ENCODE assay signal across 10 cellular contexts in genomic region chr4:121822047-121822446, GRCh38. TPM values are rescaled to one million over a fixed set of nuclear protein-coding genes. Genes with fewer than 3 reads are reported as not detected.
A peak's percentile ranks its signal among the peaks of the same experiment; 100 is the strongest.
DNase-seq lines count a peak whose midpoint lies in the region; FAIRE-seq and TF ChIP-seq lines count a peak whose summit lies in the region.
"Had no signal": no experiment of that assay in that cellular context is flagged by ENCODE, and none has a peak within 500 bp of the region (broad histone marks: within the 10 kb centered on the region; RNA-seq: fewer than 3 reads in every experiment).

No MANE protein-coding gene starts in this region.

- H3K4me3 Mint-ChIP-seq in activated CD4-positive, alpha-beta T cell treated with anti-CD3 and anti-CD28 coated beads, Interleukin-2, amount 10 ng/mL, durations not matched to agents 24 days and 14 days, result peak overlapping the region; percentile 98
- H3K4me3 Mint-ChIP-seq in osteocyte (ENCODE audit: unreplicated experiment), result peak overlapping the region; percentile 90

- intact Hi-C loops in activated CD4-positive, alpha-beta T cell treated with anti-CD3 and anti-CD28 coated beads, Interleukin-2, amount 10 ng/mL, durations not matched to agents 24 days and 14 days (cut with micrococcal nuclease), result loop anchor here (2.0 to 5.0 kb wide), 3 partner anchors 125 to 755 kb away; partner anchors contain the start of genes ANXA5 and IL2

- TF ChIP-seq CTCF in OCI-LY3 (IDR thresholded peaks at IDR 0.05; ENCODE audit: low read depth, low read length) (no peak), choroid plexus epithelial cell (conservative IDR thresholded peaks at IDR 0.05; ENCODE audit: low read depth, low read length) (no peak), osteocyte (IDR thresholded peaks at IDR 0.05) (no peak), suprapubic skin (IDR thresholded peaks at IDR 0.05) (no peak)

- H3K27me3 Mint-ChIP-seq in activated CD4-positive, alpha-beta T cell treated with anti-CD3 and anti-CD28 coated beads, Interleukin-2, amount 10 ng/mL, durations not matched to agents 24 days and 14 days, result no peaks in the 10 kb centered on the region
- no peaks in the 10 kb centered on the region for H3K27me3 Mint-ChIP-seq in osteocyte (ENCODE audit: unreplicated experiment)

- no peak overlapping the region for H2AFZ ChIP-seq in OCI-LY3 (ENCODE audit: low read depth, low read length)

- no peaks in the 10 kb centered on the region for H4K20me1 ChIP-seq in OCI-LY3 (ENCODE audit: insufficient read depth, low read length)

- peak overlapping the region; percentile 70 for H3K4me2 ChIP-seq in OCI-LY3 (ENCODE audit: low read length)

- H3K27ac ChIP-seq in OCI-LY3 (ENCODE audit: low read length), result no peak overlapping the region
- no peak overlapping the region for H3K27ac ChIP-seq in suprapubic skin
- H3K27ac ChIP-seq: epithelial cell of prostate had no signal

- H3K4me3 ChIP-seq in OCI-LY3 (ENCODE audit: low read length) (peak overlapping the region; percentile 89), choroid plexus epithelial cell (ENCODE audit: low read depth, low read length) (peak overlapping the region; percentile 79), suprapubic skin (no peak overlapping the region)

- H3K36me3 Mint-ChIP-seq in activated CD4-positive, alpha-beta T cell treated with anti-CD3 and anti-CD28 coated beads, Interleukin-2, amount 10 ng/mL, durations not matched to agents 24 days and 14 days (ENCODE audit: low read depth), result peaks cover 45% of the 10 kb centered on the region
- peaks cover 11% of the 10 kb centered on the region for H3K36me3 Mint-ChIP-seq in osteocyte (ENCODE audit: unreplicated experiment)

- H3K4me1 ChIP-seq in OCI-LY3 (ENCODE audit: low read length), result peaks cover 11% of the 10 kb centered on the region
- H3K4me1 ChIP-seq in suprapubic skin, result peaks cover 15% of the 10 kb centered on the region

- no peak for FAIRE-seq in GM12892 (lab: Jason Lieb, UNC)

- H3K9ac ChIP-seq in OCI-LY3 (ENCODE audit: low read length), result peak overlapping the region; percentile 89

- WGBS in suprapubic skin, result 89% methylated on average over 1 of the region's 1 CpG

- H3K27me3 ChIP-seq in OCI-LY3 (ENCODE audit: low read depth, low read length) (no peaks in the 10 kb centered on the region), suprapubic skin (no peaks in the 10 kb centered on the region)

- H3K79me2 ChIP-seq in OCI-LY3 (ENCODE audit: low read length), result peaks cover 57% of the 10 kb centered on the region

- DNase-seq in activated CD4-positive, alpha-beta T cell treated with anti-CD3 and anti-CD28 coated beads, Interleukin-2, amount 10 ng/mL, durations not matched to agents 24 days and 14 days, result no peak
- no peak for DNase-seq in activated CD4-positive, alpha-beta T cell treated with anti-CD3 and anti-CD28 coated beads, Interleukin-2, amount 50 U/mL, for 1 hour
- DNase-seq in choroid plexus epithelial cell (ENCODE audit: low read depth) (no peak), osteocyte (ENCODE audit: extremely low spot score, unreplicated experiment) (no peak), GM12892 (ENCODE audit: insufficient read length) (no peak), suprapubic skin (ENCODE audit: low spot score in 2 of 2) (no peak), DMS 273 (lab: John Stamatoyannopoulos, UW; ENCODE audit: unreplicated experiment) (no peak)
- DNase-seq: NCI-H1092 treated with DMSO at 0.1 percent for 48 hours had no signal

- TF ChIP-seq POLR2A in GM12892 (IDR thresholded peaks at IDR 0.05; ENCODE audit: low read depth, low read length), result no peak
- TF ChIP-seq POLR2A in suprapubic skin (IDR thresholded peaks at IDR 0.05), result no peak

- H3K4me1 Mint-ChIP-seq in activated CD4-positive, alpha-beta T cell treated with anti-CD3 and anti-CD28 coated beads, Interleukin-2, amount 10 ng/mL, durations not matched to agents 24 days and 14 days, result peaks cover 42% of the 10 kb centered on the region
- peaks cover 40% of the 10 kb centered on the region for H3K4me1 Mint-ChIP-seq in osteocyte (ENCODE audit: unreplicated experiment)

- no peaks in the 10 kb centered on the region for H3K9me3 Mint-ChIP-seq in activated CD4-positive, alpha-beta T cell treated with anti-CD3 and anti-CD28 coated beads, Interleukin-2, amount 10 ng/mL, durations not matched to agents 24 days and 14 days
- no peaks in the 10 kb centered on the region for H3K9me3 Mint-ChIP-seq in osteocyte (ENCODE audit: unreplicated experiment)

- peaks cover 50% of the 10 kb centered on the region for H3K36me3 ChIP-seq in OCI-LY3 (replicated peaks; ENCODE audit: low read depth, low read length)
- peaks cover 16% of the 10 kb centered on the region for H3K36me3 ChIP-seq in suprapubic skin

- no peak overlapping the region for H3K27ac Mint-ChIP-seq in activated CD4-positive, alpha-beta T cell treated with anti-CD3 and anti-CD28 coated beads, Interleukin-2, amount 10 ng/mL, durations not matched to agents 24 days and 14 days
- H3K27ac Mint-ChIP-seq in osteocyte (ENCODE audit: unreplicated experiment), result peak overlapping the region; percentile 89

- no peak for TF ChIP-seq EP300 in suprapubic skin (IDR thresholded peaks at IDR 0.05)

- no peaks in the 10 kb centered on the region for H3K9me3 ChIP-seq in OCI-LY3 (ENCODE audit: insufficient read depth, low read length)
- H3K9me3 ChIP-seq in suprapubic skin, result no peaks in the 10 kb centered on the region

RNA-seq across cellular contexts. Expression of gene CCNA2, which starts 1.6 kb away (rescaled TPM):
- total RNA-seq in activated CD4-positive, alpha-beta T cell treated with anti-CD3 and anti-CD28 coated beads, Interleukin-2, amount 10 ng/mL, durations not matched to agents 24 days and 14 days, result 72.0 and 73.4 TPM in 2 replicates
- 9.6 and 10.6 TPM in 2 replicates for total RNA-seq in osteocyte
- polyA plus RNA-seq in GM12892 (2012; ENCODE audit: missing spikeins), result 35.5 TPM
- total RNA-seq in suprapubic skin, result 1 to 10 TPM; 4.8 to 8.8 (median 6.1) TPM

RNA-seq across cellular contexts. Expression of gene EXOSC9, which starts 20.9 kb away (rescaled TPM):
- total RNA-seq in activated CD4-positive, alpha-beta T cell treated with anti-CD3 and anti-CD28 coated beads, Interleukin-2, amount 10 ng/mL, durations not matched to agents 24 days and 14 days, result 76.9 and 78.8 TPM in 2 replicates
- total RNA-seq in osteocyte (23.3 and 24.0 TPM in 2 replicates), suprapubic skin (10 to 100 TPM; 23.6 to 33.9 (median 25.4) TPM)
- polyA plus RNA-seq in GM12892 (2012; ENCODE audit: missing spikeins), result 68.8 TPM

RNA-seq across cellular contexts. Expression of gene BBS7, which starts 48.2 kb away (rescaled TPM):
- 18.3 and 18.7 TPM in 2 replicates for total RNA-seq in activated CD4-positive, alpha-beta T cell treated with anti-CD3 and anti-CD28 coated beads, Interleukin-2, amount 10 ng/mL, durations not matched to agents 24 days and 14 days
- 18.9 and 19.0 TPM in 2 replicates for total RNA-seq in osteocyte
- 8.8 TPM for polyA plus RNA-seq in GM12892 (2012; ENCODE audit: missing spikeins)
- 10 to 100 TPM in 3 of 4 donors, 1 to 10 TPM in 1; 6.3 to 18.0 (median 13.7) TPM for total RNA-seq in suprapubic skin

RNA-seq across cellular contexts. Expression of gene SMIM43, which starts 57.1 kb away (rescaled TPM):
- not detected in 2 replicates for total RNA-seq in activated CD4-positive, alpha-beta T cell treated with anti-CD3 and anti-CD28 coated beads, Interleukin-2, amount 10 ng/mL, durations not matched to agents 24 days and 14 days
- not detected in 2 replicates for total RNA-seq in osteocyte
- not detected for polyA plus RNA-seq in GM12892 (2012; ENCODE audit: missing spikeins)
- total RNA-seq in suprapubic skin, result not detected
